21 cellular contexts compared by ENCODE assay signal in genomic region chr12:130876297-130876696, GRCh38.
"Had no signal": no experiment of that assay in that cellular context is flagged by ENCODE, and none has a peak within 500 bp of the region (broad histone marks: within the 10 kb centered on the region; RNA-seq: fewer than 3 reads in every experiment).

No MANE protein-coding gene starts in this region.

- H3K9me3 Mint-ChIP-seq: activated T-helper 1 cell treated with anti-CD3 and anti-CD28 coated beads, Interleukin-12 subunit alpha, Interleukin-12 subunit beta, Interleukin-2, Interleukin-4 antibody, amounts not matched to agents 30 ng/mL and 10 ng/mL and 1 ng/mL, durations not matched to agents 14 hours and 24 hours and 36 hours; endodermal cell; naive thymus-derived CD8-positive, alpha-beta T cell; type B pancreatic cell; WTC11 had no signal

- DNase-seq: activated CD4-positive, alpha-beta T cell treated with anti-CD3 and anti-CD28 coated beads for 48 hours; activated CD8-positive, alpha-beta memory T cell treated with anti-CD3 and anti-CD28 coated beads, Interleukin-2, amount 50 U/mL, for 4 hours; activated CD8-positive, alpha-beta T cell treated with anti-CD3 and anti-CD28 coated beads, Interleukin-2, amount 10 ng/mL, durations not matched to agents 7 days and 5 days; activated naive CD4-positive, alpha-beta T cell treated with Interleukin-2 at 50 U/mL for 16 hours; dorsolateral prefrontal cortex; endodermal cell; left ventricle myocardium inferior; naive thymus-derived CD8-positive, alpha-beta T cell; right cardiac atrium; stimulated activated CD4-positive, alpha-beta T cell treated with anti-CD3 and anti-CD28 coated beads, Interleukin-15, amount 100 ng/mL, for 24 hours; stimulated activated CD4-positive, alpha-beta T cell treated with anti-CD3 and anti-CD28 coated beads, Interleukin-4, amount 100 ng/mL, for 1 hour; stimulated activated naive CD4-positive, alpha-beta T cell treated with Interleukin-2 at 50 U/mL for 16 hours; SW 1271 had no signal

- H3K27me3 ChIP-seq: dorsolateral prefrontal cortex, gastroesophageal sphincter, suprapubic skin had no signal

- ATAC-seq: activated CD8-positive, alpha-beta T cell treated with anti-CD3 and anti-CD28 coated beads, Interleukin-2, amount 10 ng/mL, durations not matched to agents 7 days and 5 days; gastroesophageal sphincter; naive thymus-derived CD8-positive, alpha-beta T cell; right cardiac atrium; WTC11 had no signal

- H3K27ac Mint-ChIP-seq: type B pancreatic cell had no signal

- H3K4me3 ChIP-seq: dorsolateral prefrontal cortex, gastroesophageal sphincter, left ventricle myocardium inferior, skin epidermis, suprapubic skin had no signal

- FAIRE-seq: islet of Langerhans, TTC549 had no signal

- H3K4me3 Mint-ChIP-seq: activated CD8-positive, alpha-beta T cell treated with anti-CD3 and anti-CD28 coated beads, Interleukin-2, amount 10 ng/mL, durations not matched to agents 7 days and 5 days; endodermal cell; naive thymus-derived CD8-positive, alpha-beta T cell had no signal

- H3K9me3 ChIP-seq: gastroesophageal sphincter, left ventricle myocardium inferior, suprapubic skin had no signal

- H3K27me3 Mint-ChIP-seq: naive thymus-derived CD8-positive, alpha-beta T cell had no signal

- H3K27ac ChIP-seq: dorsolateral prefrontal cortex, gastroesophageal sphincter, left ventricle myocardium inferior, skin epidermis, suprapubic skin had no signal
